In genomic region chr22:32697331-32697995, GRCh38 we compare ENCODE assay signal across 1 cellular context.
TF ChIP-seq lines count a peak whose summit lies in the region.

No MANE protein-coding gene starts in this region.

TF ChIP-seq in H1, 55 proteins besides CTCF, POLR2A, EP300 and RAD21:
- TF ChIP-seq ZNF274 (IDR thresholded peaks at IDR 0.05; ENCODE audit: borderline replicate concordance, extremely low read depth, low read length): no peak
- TF ChIP-seq CHD1 (IDR thresholded peaks at IDR 0.05; ENCODE audit: low read depth, low read length): no peak
- no peak for TF ChIP-seq RFX5 (IDR thresholded peaks at IDR 0.05; ENCODE audit: borderline replicate concordance, low read depth, low read length)
- no peak for TF ChIP-seq SP2 (IDR thresholded peaks at IDR 0.05; ENCODE audit: low read length)
- TF ChIP-seq FOSL1 (IDR thresholded peaks at IDR 0.05; ENCODE audit: insufficient read depth, low read depth, low read length): no peak
- TF ChIP-seq SRF (IDR thresholded peaks at IDR 0.05; ENCODE audit: low read depth, low read length): no peak
- peak; percentile 18; the same call in 1 of the 2 replicates for TF ChIP-seq CEBPB (IDR thresholded peaks at IDR 0.05; ENCODE audit: low read depth, low read length)
- no peak for TF ChIP-seq SIX5 (IDR thresholded peaks at IDR 0.05; ENCODE audit: low read depth, low read length)
- no peak for TF ChIP-seq SUZ12 (IDR thresholded peaks at IDR 0.05; ENCODE audit: low read length)
TF ChIP-seq in H1: peak in this region for 1.
